In genomic region chr12:132057691-132058090, GRCh38 we compare ENCODE assay signal across 22 cellular contexts.
"Had no signal": no experiment of that assay in that cellular context is flagged by ENCODE, and none has a peak within 500 bp of the region (broad histone marks: within the 10 kb centered on the region; RNA-seq: fewer than 3 reads in every experiment).

No MANE protein-coding gene starts in this region.

- H3K27ac Mint-ChIP-seq: activated T-cell treated with anti-CD3 and anti-CD28 coated beads, Interleukin-2, amount 50 U/mL, for 72 hours; mesothelial cell of epicardium; progenitor cell of endocrine pancreas had no signal

- DNase-seq: activated CD8-positive, alpha-beta memory T cell treated with anti-CD3 and anti-CD28 coated beads, Interleukin-2, amount 50 U/mL, for 4 hours; activated gamma-delta T cell treated with Interleukin-2 at 50 U/mL for 16 hours; activated T-cell treated with anti-CD3 and anti-CD28 coated beads, Interleukin-2, amount 50 U/mL, for 72 hours; adrenal gland; gastrocnemius medialis; heart left ventricle; kidney; stimulated activated CD4-positive, alpha-beta T cell treated with anti-CD3 and anti-CD28 coated beads, Interleukin-12 subunit alpha, Interleukin-12 subunit beta, amount 100 ng/mL, for 4 hours; stimulated activated CD4-positive, alpha-beta T cell treated with anti-CD3 and anti-CD28 coated beads, Interleukin-2, amount 100 ng/mL, for 24 hours; stomach; SW 1271; T-helper 2 cell; testis; upper lobe of right lung; WERI-Rb-1 had no signal

- H3K4me3 Mint-ChIP-seq: activated T-cell treated with anti-CD3 and anti-CD28 coated beads, Interleukin-2, amount 50 U/mL, for 72 hours; mesothelial cell of epicardium had no signal

- ATAC-seq: activated naive CD4-positive, alpha-beta T cell treated with anti-CD3 and anti-CD28 coated beads, Interleukin-2, amount 50 U/mL, for 72 hours; activated T-cell treated with anti-CD3 and anti-CD28 coated beads, Interleukin-2, amount 50 U/mL, for 72 hours; gastrocnemius medialis; heart left ventricle; left lobe of liver; upper lobe of right lung had no signal

- H3K9me3 Mint-ChIP-seq: activated naive CD4-positive, alpha-beta T cell treated with anti-CD3 and anti-CD28 coated beads, Interleukin-2, amount 50 U/mL, for 72 hours; activated T-cell treated with anti-CD3 and anti-CD28 coated beads, Interleukin-2, amount 50 U/mL, for 72 hours; mesothelial cell of epicardium had no signal

- H3K27me3 ChIP-seq: adrenal gland, breast epithelium, gastrocnemius medialis, heart left ventricle, stomach, testis, upper lobe of right lung had no signal

- H3K4me1 Mint-ChIP-seq: mesothelial cell of epicardium had no signal

- H3K27ac ChIP-seq: adrenal gland, breast epithelium, coronary artery, gastrocnemius medialis, heart left ventricle, stomach, testis, upper lobe of right lung, WERI-Rb-1 had no signal

- H3K4me3 ChIP-seq: adrenal gland, breast epithelium, coronary artery, gastrocnemius medialis, heart left ventricle, lung, stomach, testis, upper lobe of right lung had no signal

- H3K9me3 ChIP-seq: adrenal gland, breast epithelium, gastrocnemius medialis, heart left ventricle, stomach, testis, upper lobe of right lung had no signal

- H3K27me3 Mint-ChIP-seq: progenitor cell of endocrine pancreas had no signal

- H3K4me1 ChIP-seq: adrenal gland, breast epithelium, heart left ventricle, stomach, testis, upper lobe of right lung had no signal
